ENCODE assay signal across 8 cellular contexts in the genomic region with DNA sequence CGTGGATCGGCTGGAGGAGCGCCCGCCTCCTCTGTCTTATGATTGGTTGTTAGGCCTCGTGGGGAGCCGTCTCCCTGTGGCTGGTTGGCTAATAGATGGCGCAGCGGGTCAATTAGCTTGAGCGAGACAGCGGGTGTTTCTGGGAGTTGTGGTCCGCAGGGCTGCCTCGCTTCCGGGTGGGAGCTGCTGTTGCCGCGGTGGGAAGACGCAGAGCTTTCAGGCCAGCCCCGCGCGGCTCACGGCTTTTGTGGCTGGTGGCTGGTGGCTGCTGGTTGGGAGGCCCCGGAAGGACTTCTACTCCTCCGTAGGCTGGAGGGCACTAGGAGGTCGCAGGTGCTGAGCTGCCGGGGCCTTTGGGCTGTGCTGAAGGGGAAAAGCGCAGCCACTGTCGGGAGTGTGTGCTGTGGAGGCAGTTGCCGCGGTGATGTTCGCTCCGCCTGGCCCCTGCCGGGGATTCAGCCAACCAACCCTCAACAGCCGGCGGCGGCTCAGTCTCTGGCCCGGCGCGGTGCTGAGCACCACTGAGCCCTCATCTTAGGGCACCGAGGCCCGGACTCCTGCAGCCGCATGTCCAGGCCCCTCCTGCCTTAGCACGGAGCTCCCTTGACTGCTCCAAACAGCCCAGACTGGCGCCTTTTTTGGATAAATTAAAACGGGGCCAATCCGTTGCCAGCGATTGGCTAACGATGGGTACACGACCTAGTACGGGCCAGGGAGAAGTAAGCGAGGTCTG. TPM values are rescaled to one million over a fixed set of nuclear protein-coding genes. Genes with fewer than 3 reads are reported as not detected.
DNase-seq lines count a peak whose midpoint lies in the region; TF ChIP-seq lines count a peak whose summit lies in the region.

No MANE protein-coding gene starts in this region.

- H3K4me3 Mint-ChIP-seq in H9 = peak overlapping the region; percentile 91 to 93
- H3K4me3 Mint-ChIP-seq in neural crest cell = peak overlapping the region; percentile 98

- H3K18ac ChIP-seq in H9 (ENCODE audit: insufficient read length, low read depth, low read length) = peak overlapping the region; percentile 51

- no peaks in the 10 kb centered on the region; the same call in 1 of the 2 replicates for H3K4me1 ChIP-seq in H9 (ENCODE audit: insufficient read depth, low read length)
- peaks cover 18 to 37% (median 30%) of the 10 kb centered on the region in 4 donors for H3K4me1 ChIP-seq in stomach

- H3K14ac ChIP-seq in H9 (ENCODE audit: insufficient read depth, low read length) = peak overlapping the region; percentile 86; the same call in 1 of the 2 replicates

- peak overlapping the region; percentile 91 to 99 (median 95) for H3K27ac Mint-ChIP-seq in H9
- peak overlapping the region; percentile 100 for H3K27ac Mint-ChIP-seq in neural crest cell (ENCODE audit: unreplicated experiment)

- H2BK15ac ChIP-seq in H9 (ENCODE audit: low read depth, low read length) = no peak overlapping the region

- H3K27ac ChIP-seq in H9 (ENCODE audit: insufficient read length, low read depth, low read length) (no peak overlapping the region), stomach (peak overlapping the region; percentile 92 to 97 (median 96))

- no peak overlapping the region for H4K8ac ChIP-seq in H9 (replicated peaks; ENCODE audit: insufficient read length, low read depth, low read length)

- H3T11ph ChIP-seq in H9 (ENCODE audit: low read length) = no peak overlapping the region

- H3K9ac ChIP-seq in H9 (ENCODE audit: extremely low read depth, insufficient read length, low read length) = peak overlapping the region; percentile 36

- DNase-seq in G401 (ENCODE audit: low spot score) (peak; percentile 99), H9 (peak; percentile 98), M059J (ENCODE audit: low read depth) (peak; percentile 97), SHP77 (lab: John Stamatoyannopoulos, UW) (peak; percentile 95 to 97), foreskin fibroblast (peak; percentile 96 to 99), neural crest cell (ENCODE audit: low read depth, low spot score) (peak; percentile 86), stomach (peak; percentile 96)
- peak; percentile 90 for DNase-seq in activated gamma-delta T cell treated with anti-CD3 and anti-CD28 coated beads, Interleukin-2, amount 50 U/mL, for 16 hours (ENCODE audit: low read depth)

- no peaks in the 10 kb centered on the region for H3K9me3 ChIP-seq in H9 (ENCODE audit: control insufficient read depth, low read depth, low read length)
- no peaks in the 10 kb centered on the region for H3K9me3 ChIP-seq in stomach

- peak overlapping the region; percentile 98 for H3K4me2 ChIP-seq in H9 (ENCODE audit: insufficient read depth, insufficient read length, low read length)

- H3K4me1 Mint-ChIP-seq in H9 (peaks cover 15 to 21% of the 10 kb centered on the region in 2 experiments), neural crest cell (peaks cover 36% of the 10 kb centered on the region)

- H3K36me3 ChIP-seq in stomach = peaks cover 0 to 2% (median 0%) of the 10 kb centered on the region in 4 donors

- H3K27me3 ChIP-seq in H9 (ENCODE audit: insufficient read depth, low read length) (no peaks in the 10 kb centered on the region), stomach (no peaks in the 10 kb centered on the region)

- TF ChIP-seq CTCF in H9 (conservative IDR thresholded peaks at IDR 0.05) (no peak), foreskin fibroblast (IDR thresholded peaks at IDR 0.05; ENCODE audit: low read depth, low read length) (no peak), neural crest cell (conservative IDR thresholded peaks at IDR 0.05) (no peak), stomach (IDR thresholded peaks at IDR 0.05) (no peak)

- no peak overlapping the region for H3K56ac ChIP-seq in H9 (ENCODE audit: insufficient read length, low read depth, low read length)

- no peak for TF ChIP-seq EP300 in stomach (IDR thresholded peaks at IDR 0.05)

- intact Hi-C loops in stomach (cut with DNase I; ENCODE audit: low total_unique reads) = loop anchor here (10.0 kb wide), 1 partner anchor 646 kb away; a partner anchor contains a TSS

- H3K4me3 ChIP-seq in foreskin fibroblast (ENCODE audit: low read depth in 1 of 2, low read length in 2 of 2) = peak overlapping the region; percentile 61 to 93
- H3K4me3 ChIP-seq in stomach = peak overlapping the region; percentile 68 to 91 (median 77)

- peaks cover 3% of the 10 kb centered on the region for H4K20me1 ChIP-seq in H9 (ENCODE audit: control insufficient read depth, insufficient read depth, insufficient read length)

- no peaks in the 10 kb centered on the region for H3K79me1 ChIP-seq in H9 (ENCODE audit: insufficient read depth, low read depth, low read length, poor library complexity, severe bottlenecking)

- H3K23me2 ChIP-seq in H9 (ENCODE audit: insufficient read length, low read depth, low read length, poor library complexity, severe bottlenecking) = peaks cover 5% of the 10 kb centered on the region

- peaks cover 5 to 18% (median 8%) of the 10 kb centered on the region in 3 experiments for H3K36me3 Mint-ChIP-seq in H9 (ENCODE audit: insufficient read depth in 1 of 3, low read depth in 3 of 3)
- H3K36me3 Mint-ChIP-seq in neural crest cell (ENCODE audit: low read depth) = peaks cover 2% of the 10 kb centered on the region

- no peak overlapping the region for H2BK12ac ChIP-seq in H9 (ENCODE audit: insufficient read length, low read depth, low read length)

- no CpG with 5 or more reads among the region's 49 CpGs for WGBS in H9 (ENCODE audit: extremely low coverage, insufficient read length, low lambda C conversion rate)
- 0 to 1% (median 1%) methylated on average over 30 to 49 of the region's 49 CpGs for WGBS in stomach, 5 donors

- TF ChIP-seq POLR2A in stomach (IDR thresholded peaks at IDR 0.05) = peak in 2 of 4 donors; percentile 48 to 49

- H2AFZ ChIP-seq in H9 (ENCODE audit: low read length) = no peak overlapping the region

- no peak overlapping the region for H3K23ac ChIP-seq in H9 (ENCODE audit: insufficient read length, low read depth, low read length)

- peaks cover 4% of the 10 kb centered on the region; the same call in 1 of the 2 replicates for H3K27me3 Mint-ChIP-seq in H9 (ENCODE audit: low read depth)
- no peaks in the 10 kb centered on the region for H3K27me3 Mint-ChIP-seq in neural crest cell (ENCODE audit: low read depth)

- H4K5ac ChIP-seq in H9 (ENCODE audit: insufficient read length, low read depth, low read length) = no peak overlapping the region

- H2BK120ac ChIP-seq in H9 (ENCODE audit: low read depth, low read length, poor library complexity, severe bottlenecking) = no peak overlapping the region

- no peak overlapping the region for H2AK5ac ChIP-seq in H9 (ENCODE audit: insufficient read length, low read length)

- no peaks in the 10 kb centered on the region for H3K79me2 ChIP-seq in H9 (ENCODE audit: insufficient read depth, low read length)

- no peak overlapping the region for H4K91ac ChIP-seq in H9 (ENCODE audit: insufficient read length, low read depth, low read length)

- H3K9me3 Mint-ChIP-seq in H9 = peaks cover 9 to 10% of the 10 kb centered on the region in 2 experiments
- peaks cover 4% of the 10 kb centered on the region for H3K9me3 Mint-ChIP-seq in neural crest cell

- no peak overlapping the region for H3K4ac ChIP-seq in H9 (ENCODE audit: low read depth, low read length)

- in situ Hi-C loops in G401 (cut with HindIII; ENCODE audit: low sequenced_read_pairs) = no loop called here

- no peak overlapping the region for H2BK5ac ChIP-seq in H9 (ENCODE audit: insufficient read length, low read length)

- H2BK20ac ChIP-seq in H9 (ENCODE audit: low read depth, low read length, poor library complexity, severe bottlenecking) = no peak overlapping the region

RNA-seq across cellular contexts. Expression of a gene that starts 0.7 kb away (rescaled TPM):
- 2.9 TPM in 1 of 2 replicates, not detected in the other for total RNA-seq in G401 (2014; rRNA removed; shearing (Covaris generic))
- total RNA-seq in H9 (2021) (0.79 and 0.94 TPM in 2 replicates), neural crest cell (2.7 TPM in 2 replicates), stomach (1 to 10 TPM in 2 of 5 donors, under 1 TPM in 1, not detected in 2; 0.29 to 1.5 (median 1.3) TPM)
- 0.05 TPM in 1 of 2 replicates, not detected in the other for total RNA-seq in M059J (2014; rRNA removed; shearing (Covaris generic))
- 10 to 100 TPM in 1 of 3 donors, 1 to 10 TPM in 2; 5.3 to 11.6 (median 7.6) TPM for polyA plus RNA-seq in stomach

RNA-seq across cellular contexts. Expression of a gene that starts 24.9 kb away (rescaled TPM):
- total RNA-seq in G401 (2014; rRNA removed; shearing (Covaris generic)) = 426 and 496 TPM in 2 replicates
- total RNA-seq in H9 (2021) (135 and 139 TPM in 2 replicates), neural crest cell (121 and 124 TPM in 2 replicates), stomach (10 to 100 TPM in 4 of 5 donors, 1 to 10 TPM in 1; 1.2 to 80.5 (median 34.2) TPM)
- total RNA-seq in M059J (2014; rRNA removed; shearing (Covaris generic)) = 168 and 179 TPM in 2 replicates
- 10 to 100 TPM; 59.9 to 80.2 (median 72.0) TPM for polyA plus RNA-seq in stomach
